Comparison of ENCODE assay signal across 25 cellular contexts in the genomic region with DNA sequence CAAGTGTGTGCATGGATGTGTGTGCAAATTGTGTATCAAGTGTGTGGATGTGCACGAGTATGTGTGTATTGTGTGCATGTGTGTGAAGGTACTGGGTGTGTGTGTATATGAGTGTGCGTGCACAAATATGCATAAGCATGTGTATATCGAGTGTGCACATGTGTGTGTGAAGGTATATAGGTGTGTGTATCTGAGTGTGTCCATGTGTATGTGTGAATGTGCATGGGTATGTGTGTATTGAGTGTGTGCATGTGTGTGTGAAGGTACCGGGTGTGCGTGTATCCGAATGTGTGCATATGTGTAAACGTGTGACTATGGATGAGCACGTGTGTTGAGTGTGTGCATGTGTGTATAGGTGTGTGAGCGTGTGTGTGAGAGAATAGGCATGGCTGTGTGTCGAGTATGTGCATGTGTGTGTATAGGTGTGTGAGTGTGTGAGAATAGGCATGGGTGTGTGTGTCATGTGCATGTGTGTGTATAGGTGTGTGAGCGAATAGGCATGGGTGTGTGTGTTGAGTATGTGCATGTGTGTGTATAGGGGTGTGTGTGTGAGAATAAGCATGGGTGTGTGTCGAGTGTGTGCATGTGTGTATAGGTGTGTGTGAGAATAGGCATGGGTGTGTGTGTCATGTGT. TPM values are rescaled to one million over a fixed set of nuclear protein-coding genes. Genes with fewer than 3 reads are reported as not detected.
"Had no signal": no experiment of that assay in that cellular context is flagged by ENCODE, and none has a peak within 500 bp of the region (broad histone marks: within the 10 kb centered on the region; RNA-seq: fewer than 3 reads in every experiment).

No MANE protein-coding gene starts in this region.

- H3K36me3 ChIP-seq: cardiac muscle cell, SJSA1 had no signal

- H3K9ac ChIP-seq: SK-N-SH had no signal

- H3K4me3 ChIP-seq: cardiac muscle cell, SJSA1 had no signal

- H3K4me2 ChIP-seq: SK-N-SH had no signal

- FAIRE-seq: TTC549 had no signal

- DNase-seq: activated CD4-positive, alpha-beta T cell treated with anti-CD3 and anti-CD28 coated beads for 36 hours; activated CD4-positive, alpha-beta T cell treated with anti-CD3 and anti-CD28 coated beads, Interleukin-2, amount 10 ng/mL, durations not matched to agents 7 days and 5 days; activated CD4-positive, alpha-beta T cell treated with anti-CD3 and anti-CD28 coated beads, Interleukin-2, amount 50 U/mL, for 48 hours; activated CD8-positive, alpha-beta memory T cell treated with anti-CD3 and anti-CD28 coated beads, Interleukin-2, amount 50 U/mL, for 48 hours; activated effector memory CD4-positive, alpha-beta T cell treated with Interleukin-2 at 50 U/mL for 16 hours; activated naive CD4-positive, alpha-beta T cell treated with anti-CD3 and anti-CD28 coated beads, Interleukin-2, amount 10 ng/mL, durations not matched to agents 7 days and 5 days; activated naive CD8-positive, alpha-beta T cell treated with anti-CD3 and anti-CD28 coated beads, Interleukin-2, amount 50 U/mL, for 24 hours; activated T-cell treated with anti-CD3 and anti-CD28 coated beads, Interleukin-2, amount 50 U/mL, for 48 hours; NCI-H1105; NCI-H1436; NCI-H1694; NCI-H1930; NCI-H2081 treated with DMSO at 0.1 percent for 48 hours; NCI-H226; NCI-H524 treated with DMSO at 0.1 percent for 48 hours; SHP77 treated with DMSO at 0.1 percent for 48 hours; SK-N-SH had no signal

- H3K27ac ChIP-seq: SJSA1 had no signal

- H3K27me3 ChIP-seq: cardiac muscle cell, SJSA1 had no signal

- ATAC-seq: activated CD4-positive, alpha-beta T cell treated with anti-CD3 and anti-CD28 coated beads for 36 hours; activated CD4-positive, CD25-positive, alpha-beta regulatory T cell treated with anti-CD3 and anti-CD28 coated beads, Interleukin-2, amount 50 U/mL, for 24 hours; activated naive CD8-positive, alpha-beta T cell treated with anti-CD3 and anti-CD28 coated beads, Interleukin-2, amount 50 U/mL, for 24 hours; Panc1 had no signal

- H3K9me3 ChIP-seq: SK-N-SH had no signal

RNA-seq across cellular contexts. Expression of a gene that starts 31.4 kb away (rescaled TPM):
- total RNA-seq: NCI-H460, RPMI7951, SJSA1 had no signal

RNA-seq across cellular contexts. Expression of a gene that starts 45.5 kb away (rescaled TPM):
- total RNA-seq: activated CD4-positive, alpha-beta T cell treated with anti-CD3 and anti-CD28 coated beads for 36 hours; activated CD4-positive, alpha-beta T cell treated with anti-CD3 and anti-CD28 coated beads, Interleukin-2, amount 10 ng/mL, durations not matched to agents 7 days and 5 days had no signal
- polyA plus RNA-seq: aorta, cardiac muscle cell had no signal
